Comparison of ENCODE assay signal across 12 cellular contexts in genomic region chr2:172280820-172281454, GRCh38.
A peak's percentile ranks its signal among the peaks of the same experiment; 100 is the strongest.
DNase-seq lines count a peak whose midpoint lies in the region; ATAC-seq and TF ChIP-seq lines count a peak whose summit lies in the region.
"Had no signal": no experiment of that assay in that cellular context is flagged by ENCODE, and none has a peak within 500 bp of the region (broad histone marks: within the 10 kb centered on the region; RNA-seq: fewer than 3 reads in every experiment).

No MANE protein-coding gene starts in this region.

- H3K36me3 Mint-ChIP-seq in activated T-cell treated with anti-CD3 and anti-CD28 coated beads, Interleukin-2, amount 50 U/mL, for 24 hours (ENCODE audit: low read depth), result no peaks in the 10 kb centered on the region
- no peaks in the 10 kb centered on the region for H3K36me3 Mint-ChIP-seq in Calu3 (ENCODE audit: insufficient read depth, unreplicated experiment)

- CTCF ChIA-PET in Calu3 (lab: Charles Lee), result no interaction called here

- intact Hi-C loops in right cardiac atrium (cut with DNase I) (no loop called here), Calu3 (cut with micrococcal nuclease; ENCODE audit: unreplicated experiment) (no loop called here)

- H3K4me1 Mint-ChIP-seq in activated T-cell treated with anti-CD3 and anti-CD28 coated beads, Interleukin-2, amount 50 U/mL, for 24 hours (ENCODE audit: low read depth), result peaks cover 17% of the 10 kb centered on the region
- no peaks in the 10 kb centered on the region for H3K4me1 Mint-ChIP-seq in Calu3 (ENCODE audit: low read depth, unreplicated experiment)

- peak; percentile 51; the same call in 1 of the 2 replicates for TF ChIP-seq POLR2A in Raji (IDR thresholded peaks at IDR 0.05; ENCODE audit: insufficient read depth, low read depth, low read length)

- DNase-seq in AML-193 (lab: John Stamatoyannopoulos, UW) (peak; percentile 98 to 99), KBM-7 (peak; percentile 95), right cardiac atrium (peak in 1 of 3 donors; percentile 64), iPS-NIHi11 (ENCODE audit: low spot score) (no peak), Calu3 (no peak)
- no peak for DNase-seq in activated effector memory CD4-positive, alpha-beta T cell treated with Interleukin-2 at 50 U/mL for 16 hours
- DNase-seq in activated T-cell treated with anti-CD3 and anti-CD28 coated beads, Interleukin-2, amount 50 U/mL, for 24 hours, result no peak
- DNase-seq: sigmoid colon, testis had no signal

- no peak overlapping the region for H3K27ac Mint-ChIP-seq in activated T-cell treated with anti-CD3 and anti-CD28 coated beads, Interleukin-2, amount 50 U/mL, for 24 hours
- H3K27ac Mint-ChIP-seq in Calu3 (ENCODE audit: unreplicated experiment), result no peak overlapping the region
- H3K27ac Mint-ChIP-seq: activated T-helper 17 cell treated with anti-CD3 and anti-CD28 coated beads, Interleukin-2, amount 50 U/mL, for 72 hours had no signal

- in situ Hi-C loops in KBM-7 (cut with MboI; ENCODE audit: low pct_unique_long_range_greater_than_20kb, low sequenced_read_pairs), result no loop called here

- peaks cover 7% of the 10 kb centered on the region for H3K4me1 ChIP-seq in right cardiac atrium (ENCODE audit: control insufficient read depth, insufficient read depth, low read length)

- ATAC-seq in right cardiac atrium, result peak; percentile 50 to 70
- ATAC-seq: activated T-helper 17 cell treated with anti-CD3 and anti-CD28 coated beads, Interleukin-2, amount 50 U/mL, for 72 hours had no signal

- no TSS peak for BruUV-seq in Calu3 (replicated peaks; lab: Mats Ljungman, UMichigan)

- H3K27me3 Mint-ChIP-seq in activated T-cell treated with anti-CD3 and anti-CD28 coated beads, Interleukin-2, amount 50 U/mL, for 24 hours, result peaks cover 10% of the 10 kb centered on the region
- H3K27me3 Mint-ChIP-seq in Calu3 (ENCODE audit: unreplicated experiment), result no peaks in the 10 kb centered on the region

- H3K27me3 ChIP-seq in right cardiac atrium (ENCODE audit: control insufficient read depth, insufficient read depth), result no peaks in the 10 kb centered on the region
- H3K27me3 ChIP-seq: sigmoid colon, SJSA1, testis had no signal

- no peak for TF ChIP-seq CTCF in Calu3 (IDR thresholded peaks at IDR 0.05; ENCODE audit: unreplicated experiment)

- peaks cover 12% of the 10 kb centered on the region for H3K9me3 Mint-ChIP-seq in activated T-cell treated with anti-CD3 and anti-CD28 coated beads, Interleukin-2, amount 50 U/mL, for 24 hours
- H3K9me3 Mint-ChIP-seq in Calu3 (ENCODE audit: low read depth, unreplicated experiment), result peaks cover 2% of the 10 kb centered on the region
- H3K9me3 Mint-ChIP-seq: activated T-helper 17 cell treated with anti-CD3 and anti-CD28 coated beads, Interleukin-2, amount 50 U/mL, for 72 hours had no signal

- H3K9me3 ChIP-seq in right cardiac atrium (ENCODE audit: control insufficient read depth, low read length), result no peaks in the 10 kb centered on the region
- H3K9me3 ChIP-seq: sigmoid colon, SJSA1, testis had no signal

- no peak overlapping the region for H3K27ac ChIP-seq in right cardiac atrium (ENCODE audit: low read length)
- H3K27ac ChIP-seq: sigmoid colon, SJSA1, testis had no signal

- WGBS in right cardiac atrium, result 68% methylated on average over 5 of the region's 5 CpGs

- no peak overlapping the region for H3K4me3 ChIP-seq in right cardiac atrium (ENCODE audit: low read length)
- H3K4me3 ChIP-seq: sigmoid colon, SJSA1, testis had no signal

- no peak overlapping the region for H3K4me3 Mint-ChIP-seq in activated T-cell treated with anti-CD3 and anti-CD28 coated beads, Interleukin-2, amount 50 U/mL, for 24 hours
- no peak overlapping the region for H3K4me3 Mint-ChIP-seq in Calu3 (ENCODE audit: low read depth, unreplicated experiment)
- H3K4me3 Mint-ChIP-seq: activated T-helper 17 cell treated with anti-CD3 and anti-CD28 coated beads, Interleukin-2, amount 50 U/mL, for 72 hours had no signal

Comparison
In these comparisons a context has a peak if more than half of its experiments do, and no peak if none do; other contexts are left out.
1. DNase-seq: peak in AML-193 (2 of 2) and KBM-7 (single experiment); none in iPS-NIHi11 (single experiment), activated effector memory CD4-positive, alpha-beta T cell treated with Interleukin-2 at 50 U/mL for 16 hours (single experiment), activated T-cell treated with anti-CD3 and anti-CD28 coated beads, Interleukin-2, amount 50 U/mL, for 24 hours (single experiment) and Calu3 (single experiment).